In the genomic region with DNA sequence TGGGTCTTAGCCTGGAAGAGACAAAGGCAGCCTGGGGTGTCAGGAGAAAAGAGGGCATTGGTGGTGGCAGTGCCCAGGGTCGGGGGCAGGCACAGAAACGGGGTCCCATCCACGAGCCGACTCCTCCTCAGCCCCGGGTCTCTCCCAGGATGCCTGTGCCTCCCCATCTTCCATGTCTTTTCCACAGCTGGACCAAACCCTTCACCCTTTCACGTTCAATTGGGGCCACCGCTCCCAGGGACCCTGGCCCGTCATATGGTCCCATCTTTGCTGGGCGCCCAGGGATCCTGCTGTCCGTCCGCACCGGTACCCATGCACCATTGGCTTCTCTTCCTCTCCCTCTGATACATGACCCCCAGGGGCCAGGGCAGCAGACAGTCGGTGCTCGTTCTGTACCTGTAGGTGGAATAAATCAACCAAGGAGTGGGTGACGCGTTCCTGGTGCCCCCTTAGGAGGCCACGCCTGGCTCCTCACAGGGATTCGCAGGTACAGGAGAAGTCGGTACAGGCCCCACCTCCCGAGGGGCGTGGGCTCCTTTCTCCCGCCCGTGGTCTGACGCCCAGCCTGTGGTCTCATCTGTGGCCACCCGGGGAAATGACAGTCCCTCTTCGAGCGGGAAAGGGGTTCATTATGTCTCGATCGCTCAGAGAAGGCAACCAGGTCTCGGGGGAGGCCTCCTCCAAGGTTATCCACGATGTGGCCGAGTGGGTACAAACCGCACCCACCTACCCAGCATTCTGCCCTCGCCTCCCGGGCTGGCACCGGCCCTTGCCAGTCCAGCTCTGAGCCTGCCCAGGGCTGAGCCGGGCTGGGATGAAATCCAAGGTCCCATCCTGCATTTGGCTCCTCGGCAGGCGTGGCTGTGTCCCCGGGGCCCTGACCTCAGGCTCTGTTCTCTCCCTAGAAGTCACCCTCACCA, we compare ENCODE assay signal across 17 cellular contexts.
DNase-seq lines count a peak whose midpoint lies in the region; ATAC-seq and TF ChIP-seq lines count a peak whose summit lies in the region.
"Had no signal": no experiment of that assay in that cellular context is flagged by ENCODE, and none has a peak within 500 bp of the region (broad histone marks: within the 10 kb centered on the region; RNA-seq: fewer than 3 reads in every experiment).

No MANE protein-coding gene starts in this region.

- no peak for TF ChIP-seq CTCF in endodermal cell (conservative IDR thresholded peaks at IDR 0.05)
- TF ChIP-seq CTCF in lower lobe of right lung (IDR thresholded peaks at IDR 0.05) = no peak

- H3K9me3 ChIP-seq in endodermal cell (ENCODE audit: control insufficient read depth, low read length) = peaks cover 8% of the 10 kb centered on the region
- no peaks in the 10 kb centered on the region for H3K9me3 ChIP-seq in lower lobe of right lung

- WGBS in endodermal cell (ENCODE audit: insufficient coverage in 1 of 2, insufficient read length in 1 of 2), 2 experiments = 92 to 95% methylated on average over 33 to 40 of the region's 40 CpGs

- no peak overlapping the region for H3K4me3 ChIP-seq in endodermal cell (ENCODE audit: low read length)
- H3K4me3 ChIP-seq in lower lobe of right lung = no peak overlapping the region
- H3K4me3 ChIP-seq: BLaER1 treated with 17β-estradiol and CSF1 and Interleukin-3, amounts not matched to agents 10 nM and 100 nM; GM12878; GM23248 had no signal

- no peaks in the 10 kb centered on the region for H3K36me3 ChIP-seq in endodermal cell (ENCODE audit: control insufficient read depth, insufficient read depth, low read length)
- H3K36me3 ChIP-seq in lower lobe of right lung = no peaks in the 10 kb centered on the region
- H3K36me3 ChIP-seq: BLaER1 treated with 17β-estradiol and CSF1 and Interleukin-3, amounts not matched to agents 10 nM and 100 nM had no signal

- H3K27ac Mint-ChIP-seq in endodermal cell = no peak overlapping the region
- H3K27ac Mint-ChIP-seq in activated T-cell treated with anti-CD3 and anti-CD28 coated beads, Interleukin-2, amount 50 U/mL, for 72 hours = no peak overlapping the region
- H3K27ac Mint-ChIP-seq: CD8-positive, alpha-beta T cell had no signal

- H3K4me1 ChIP-seq in endodermal cell (ENCODE audit: control insufficient read depth, insufficient read depth, low read length) (no peaks in the 10 kb centered on the region), lower lobe of right lung (no peaks in the 10 kb centered on the region)

- no peak overlapping the region for H3K9ac ChIP-seq in endodermal cell (ENCODE audit: extremely low read depth, low read length, poor library complexity, severe bottlenecking)
- H3K9ac ChIP-seq: BLaER1 treated with 17β-estradiol and CSF1 and Interleukin-3, amounts not matched to agents 10 nM and 100 nM; GM23248 had no signal

- no peaks in the 10 kb centered on the region for H3K36me3 Mint-ChIP-seq in endodermal cell (ENCODE audit: low read depth)
- H3K36me3 Mint-ChIP-seq in activated T-cell treated with anti-CD3 and anti-CD28 coated beads, Interleukin-2, amount 50 U/mL, for 72 hours (ENCODE audit: insufficient read depth in 2 of 2) = no peaks in the 10 kb centered on the region
- H3K36me3 Mint-ChIP-seq: CD8-positive, alpha-beta T cell had no signal

- H3K27me3 Mint-ChIP-seq in endodermal cell (ENCODE audit: insufficient read depth) = peaks cover 9% of the 10 kb centered on the region
- no peaks in the 10 kb centered on the region for H3K27me3 Mint-ChIP-seq in activated T-cell treated with anti-CD3 and anti-CD28 coated beads, Interleukin-2, amount 50 U/mL, for 72 hours (ENCODE audit: low read depth)

- H3K4me1 Mint-ChIP-seq in endodermal cell = peaks cover 2% of the 10 kb centered on the region
- H3K4me1 Mint-ChIP-seq in activated T-cell treated with anti-CD3 and anti-CD28 coated beads, Interleukin-2, amount 50 U/mL, for 72 hours (ENCODE audit: low read depth) = no peaks in the 10 kb centered on the region

- peaks cover 7% of the 10 kb centered on the region for H3K9me3 Mint-ChIP-seq in endodermal cell
- no peaks in the 10 kb centered on the region for H3K9me3 Mint-ChIP-seq in activated T-cell treated with anti-CD3 and anti-CD28 coated beads, Interleukin-2, amount 50 U/mL, for 72 hours
- H3K9me3 Mint-ChIP-seq: CD8-positive, alpha-beta T cell had no signal

- ATAC-seq in lower lobe of right lung = no peak
- no peak for ATAC-seq in activated T-cell treated with anti-CD3 and anti-CD28 coated beads, Interleukin-2, amount 50 U/mL, for 72 hours (replicated peaks in 1 of 2)
- ATAC-seq: CD8-positive, alpha-beta T cell; GM12878 had no signal

- peak; percentile 53 for DNase-seq in activated effector memory CD4-positive, alpha-beta T cell treated with anti-CD3 and anti-CD28 coated beads, Interleukin-2, amount 50 U/mL, for 16 hours
- DNase-seq in activated effector memory CD4-positive, alpha-beta T cell treated with Interleukin-2 at 50 U/mL for 16 hours = no peak
- DNase-seq in endodermal cell = peak; percentile 33
- DNase-seq in lower lobe of right lung = peak; percentile 41
- peak; percentile 66 for DNase-seq in posterior vena cava (ENCODE audit: low spot score)
- DNase-seq in NCI-H1694 treated with DMSO at 0.1 percent for 48 hours (lab: John Stamatoyannopoulos, UW) = no peak
- DNase-seq in activated T-cell treated with anti-CD3 and anti-CD28 coated beads, Interleukin-2, amount 50 U/mL, for 72 hours = no peak
- no peak for DNase-seq in NOMO-1 treated with DMSO at 0.1 percent for 48 hours (lab: John Stamatoyannopoulos, UW; ENCODE audit: unreplicated experiment)
- DNase-seq: Calu3; CD8-positive, alpha-beta T cell; DMS79 treated with DMSO at 0.1 percent for 48 hours; GM23248; HCEC 1CT had no signal

- no peak overlapping the region for H3K4me3 Mint-ChIP-seq in endodermal cell
- H3K4me3 Mint-ChIP-seq in activated T-cell treated with anti-CD3 and anti-CD28 coated beads, Interleukin-2, amount 50 U/mL, for 72 hours = no peak overlapping the region
- H3K4me3 Mint-ChIP-seq: CD8-positive, alpha-beta T cell had no signal

- H3K27me3 ChIP-seq in endodermal cell (ENCODE audit: control insufficient read depth, insufficient read depth, low read length, poor library complexity, severe bottlenecking) = no peaks in the 10 kb centered on the region
- H3K27me3 ChIP-seq in lower lobe of right lung (ENCODE audit: low read depth) = no peaks in the 10 kb centered on the region
- H3K27me3 ChIP-seq: BLaER1 treated with 17β-estradiol and CSF1 and Interleukin-3, amounts not matched to agents 10 nM and 100 nM had no signal

- H3K27ac ChIP-seq in endodermal cell (ENCODE audit: low read depth, low read length) (no peak overlapping the region), lower lobe of right lung (no peak overlapping the region)
- H3K27ac ChIP-seq: 22Rv1; BLaER1 treated with 17β-estradiol and CSF1 and Interleukin-3, amounts not matched to agents 10 nM and 100 nM; GM23248; HL-60 had no signal

- intact Hi-C loops in lower lobe of right lung (cut with DNase I) = no loop called here
- intact Hi-C loops in posterior vena cava (cut with DNase I) = no loop called here

Comparison
In these comparisons a context has a peak if more than half of its experiments do, and no peak if none do; other contexts are left out.
1. DNase-seq: peak in activated effector memory CD4-positive, alpha-beta T cell treated with anti-CD3 and anti-CD28 coated beads, Interleukin-2, amount 50 U/mL, for 16 hours (single experiment), endodermal cell (single experiment), lower lobe of right lung (single experiment) and posterior vena cava (single experiment); none in activated effector memory CD4-positive, alpha-beta T cell treated with Interleukin-2 at 50 U/mL for 16 hours (single experiment), NCI-H1694 treated with DMSO at 0.1 percent for 48 hours (single experiment), activated T-cell treated with anti-CD3 and anti-CD28 coated beads, Interleukin-2, amount 50 U/mL, for 72 hours (0 of 2) and NOMO-1 treated with DMSO at 0.1 percent for 48 hours (single experiment).